Comparison of ENCODE assay signal across 17 cellular contexts in the genomic region with DNA sequence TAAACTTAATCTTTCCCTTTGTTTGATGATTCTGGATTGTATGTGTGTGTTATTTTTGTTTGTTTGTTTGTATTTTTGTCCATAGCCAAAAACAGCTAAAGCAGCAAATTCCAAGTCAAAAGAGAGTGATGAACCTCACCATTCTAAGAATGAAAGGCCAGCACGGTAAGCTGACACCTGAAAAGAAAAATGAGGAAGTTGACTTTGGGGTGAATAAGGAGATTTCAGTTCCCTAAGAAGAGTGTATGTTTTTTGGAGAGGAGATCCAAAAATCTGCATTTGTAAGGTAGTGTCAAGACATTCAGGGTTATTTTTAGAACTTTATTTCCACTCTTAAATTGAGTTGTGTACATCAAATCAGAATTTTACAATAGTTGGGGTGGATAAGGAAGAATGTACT. TPM values are rescaled to one million over a fixed set of nuclear protein-coding genes. Genes with fewer than 3 reads are reported as not detected.
A peak's percentile ranks its signal among the peaks of the same experiment; 100 is the strongest.
DNase-seq lines count a peak whose midpoint lies in the region; ATAC-seq and TF ChIP-seq lines count a peak whose summit lies in the region.
"Had no signal": no experiment of that assay in that cellular context is flagged by ENCODE, and none has a peak within 500 bp of the region (broad histone marks: within the 10 kb centered on the region; RNA-seq: fewer than 3 reads in every experiment).

No MANE protein-coding gene starts in this region.

- peak; percentile 61 for ATAC-seq in GM19328 (IDR thresholded peaks at IDR 0.05; ENCODE audit: unreplicated experiment)
- ATAC-seq in HG02870 (IDR thresholded peaks at IDR 0.05; ENCODE audit: unreplicated experiment), result peak; percentile 41
- ATAC-seq: activated CD8-positive, alpha-beta T cell treated with anti-CD3 and anti-CD28 coated beads, Interleukin-2, amount 10 ng/mL, durations not matched to agents 7 days and 5 days; esophagus mucosa had no signal

- peaks cover 53% of the 10 kb centered on the region for H3K36me3 Mint-ChIP-seq in nephron (ENCODE audit: low read depth)
- no peaks in the 10 kb centered on the region for H3K36me3 Mint-ChIP-seq in activated naive CD8-positive, alpha-beta T cell treated with anti-CD3 and anti-CD28 coated beads for 36 hours

- TF ChIP-seq EP300 in ovary (IDR thresholded peaks at IDR 0.05), result no peak

- no peaks in the 10 kb centered on the region for H3K27me3 Mint-ChIP-seq in nephron (ENCODE audit: low read depth)
- H3K27me3 Mint-ChIP-seq in activated naive CD8-positive, alpha-beta T cell treated with anti-CD3 and anti-CD28 coated beads for 36 hours, result no peaks in the 10 kb centered on the region

- no peaks in the 10 kb centered on the region for H3K9me3 Mint-ChIP-seq in nephron
- no peaks in the 10 kb centered on the region for H3K9me3 Mint-ChIP-seq in activated naive CD8-positive, alpha-beta T cell treated with anti-CD3 and anti-CD28 coated beads for 36 hours

- H3K27me3 ChIP-seq in ovary, result no peaks in the 10 kb centered on the region
- H3K27me3 ChIP-seq: heart right ventricle, tibial nerve had no signal

- TF ChIP-seq CTCF in nephron (IDR thresholded peaks at IDR 0.05; ENCODE audit: unreplicated experiment in 3 of 3), result no peak
- TF ChIP-seq CTCF in ovary (IDR thresholded peaks at IDR 0.05), result no peak

- no peak overlapping the region for H3K4me3 Mint-ChIP-seq in nephron
- no peak overlapping the region for H3K4me3 Mint-ChIP-seq in activated naive CD8-positive, alpha-beta T cell treated with anti-CD3 and anti-CD28 coated beads for 36 hours
- H3K4me3 Mint-ChIP-seq: activated CD8-positive, alpha-beta T cell treated with anti-CD3 and anti-CD28 coated beads, Interleukin-2, amount 10 ng/mL, durations not matched to agents 7 days and 5 days had no signal

- H3K36me3 ChIP-seq in ovary, result no peaks in the 10 kb centered on the region

- intact Hi-C loops in ovary (cut with DNase I), result no loop called here

- DNase-seq in NAMALWA (ENCODE audit: low spot score), result peak; percentile 22
- DNase-seq in ovary, result no peak
- DNase-seq in Ammon's horn (ENCODE audit: low spot score), result no peak
- no peak for DNase-seq in stimulated activated CD4-positive, alpha-beta T cell treated with anti-CD3 and anti-CD28 coated beads, Interleukin-12 subunit alpha, Interleukin-12 subunit beta, amount 100 ng/mL, for 4 hours
- no peak for DNase-seq in activated naive CD8-positive, alpha-beta T cell treated with anti-CD3 and anti-CD28 coated beads for 36 hours
- DNase-seq: activated CD8-positive, alpha-beta T cell treated with anti-CD3 and anti-CD28 coated beads, Interleukin-2, amount 10 ng/mL, durations not matched to agents 7 days and 5 days; aorta; cortex of kidney; DMS153; heart right ventricle; NCI-H2081 treated with DMSO at 0.1 percent for 48 hours; stimulated activated CD4-positive, alpha-beta T cell treated with anti-CD3 and anti-CD28 coated beads, Interleukin-1b, Interleukin-23, amount 100 ng/mL, for 48 hours had no signal

- H3K27ac ChIP-seq in ovary, result peak overlapping the region in 1 of 2 donors; percentile 3
- H3K27ac ChIP-seq: tibial nerve had no signal

- no peak overlapping the region for H3K4me3 ChIP-seq in ovary
- H3K4me3 ChIP-seq: heart right ventricle, tibial nerve had no signal

- TF ChIP-seq POLR2A in ovary (IDR thresholded peaks at IDR 0.05), result no peak

- peaks cover 29% of the 10 kb centered on the region for H3K4me1 Mint-ChIP-seq in nephron
- no peaks in the 10 kb centered on the region for H3K4me1 Mint-ChIP-seq in activated naive CD8-positive, alpha-beta T cell treated with anti-CD3 and anti-CD28 coated beads for 36 hours

- 22 to 38% (median 30%) methylated on average over 1 of the region's 1 CpG for WGBS in ovary, 3 donors

- H3K27ac Mint-ChIP-seq in nephron, result peak overlapping the region in 2 of 3 experiments; percentile 65 to 79
- H3K27ac Mint-ChIP-seq in activated naive CD8-positive, alpha-beta T cell treated with anti-CD3 and anti-CD28 coated beads for 36 hours, result no peak overlapping the region
- H3K27ac Mint-ChIP-seq: activated CD8-positive, alpha-beta T cell treated with anti-CD3 and anti-CD28 coated beads, Interleukin-2, amount 10 ng/mL, durations not matched to agents 7 days and 5 days had no signal

- peaks cover 3% of the 10 kb centered on the region for H3K4me1 ChIP-seq in ovary (ENCODE audit: insufficient read depth)

- H3K9me3 ChIP-seq in ovary, result no peaks in the 10 kb centered on the region
- H3K9me3 ChIP-seq: heart right ventricle, tibial nerve had no signal

RNA-seq across cellular contexts. Expression of a gene that starts 52.3 kb away (rescaled TPM):
- 1 to 10 TPM in 1 of 7 donors, under 1 TPM in 6; 0.60 to 1.0 (median 0.94) TPM for total RNA-seq in ovary
- under 1 TPM; 0.63 to 0.80 TPM for polyA plus RNA-seq in ovary
- not detected for total RNA-seq in activated naive CD8-positive, alpha-beta T cell treated with anti-CD3 and anti-CD28 coated beads for 36 hours
- total RNA-seq: activated CD8-positive, alpha-beta T cell treated with anti-CD3 and anti-CD28 coated beads, Interleukin-2, amount 10 ng/mL, durations not matched to agents 7 days and 5 days; esophagus mucosa had no signal

RNA-seq across cellular contexts. Expression of a gene that starts 53.5 kb away (rescaled TPM):
- total RNA-seq in ovary, result 10 to 100 TPM; 70.1 to 85.9 (median 78.0) TPM
- 10 to 100 TPM; 39.6 to 74.1 TPM for polyA plus RNA-seq in ovary
- total RNA-seq in activated naive CD8-positive, alpha-beta T cell treated with anti-CD3 and anti-CD28 coated beads for 36 hours, result 1 to 10 TPM; 4.7 to 4.9 TPM

Comparison
In these comparisons a context has a peak if more than half of its experiments do, and no peak if none do; other contexts are left out.
1. RNA of a gene that starts 53.5 kb away (total RNA-seq): 70.1 to 85.9 TPM in ovary; 4.7 to 4.9 TPM in activated naive CD8-positive, alpha-beta T cell treated with anti-CD3 and anti-CD28 coated beads for 36 hours; every median in the first group is over 10 times any median in the second.